In genomic region chr1:4062992-4063391, GRCh38 we compare ENCODE assay signal across 1 cellular context.
TF ChIP-seq lines count a peak whose summit lies in the region.

No MANE protein-coding gene starts in this region.

TF ChIP-seq in H1, 55 proteins besides CTCF, POLR2A, EP300 and RAD21:
- TF ChIP-seq GABPA (IDR thresholded peaks at IDR 0.05; ENCODE audit: borderline replicate concordance, insufficient read depth, low read length) (no peak), JUND (IDR thresholded peaks at IDR 0.05; ENCODE audit: low read length) (no peak), ZNF274 (IDR thresholded peaks at IDR 0.05; ENCODE audit: borderline replicate concordance, extremely low read depth, low read length) (no peak), POLR2AphosphoS5 (IDR thresholded peaks at IDR 0.05; ENCODE audit: low read depth, low read length) (no peak), EZH2 (IDR thresholded peaks at IDR 0.05; ENCODE audit: low read depth, low read length, severe bottlenecking) (no peak), CTBP2 (IDR thresholded peaks at IDR 0.05; ENCODE audit: borderline replicate concordance, insufficient read depth, insufficient read length, low read length) (no peak), BCL11A (IDR thresholded peaks at IDR 0.05; ENCODE audit: low read depth in 2 of 2, low read length in 2 of 2) (no peak)
